9 cellular contexts compared by ENCODE assay signal in genomic region chr17:66494023-66494803, GRCh38.
A peak's percentile ranks its signal among the peaks of the same experiment; 100 is the strongest.
DNase-seq lines count a peak whose midpoint lies in the region; ATAC-seq, FAIRE-seq and TF ChIP-seq lines count a peak whose summit lies in the region.
"Had no signal": no experiment of that assay in that cellular context is flagged by ENCODE, and none has a peak within 500 bp of the region (broad histone marks: within the 10 kb centered on the region; RNA-seq: fewer than 3 reads in every experiment).

No MANE protein-coding gene starts in this region.

- ATAC-seq in stimulated activated naive CD8-positive, alpha-beta T cell treated with anti-CD3 and anti-CD28 coated beads, Interleukin-15, amount 100 ng/mL, for 72 hours, result peak; percentile 86
- no peak for ATAC-seq in HG03025 (IDR thresholded peaks at IDR 0.05; ENCODE audit: low FRiP score, unreplicated experiment)
- ATAC-seq in sciatic nerve, result no peak
- no peak for ATAC-seq in left colon

- no peak overlapping the region for H3K4me3 Mint-ChIP-seq in activated naive CD4-positive, alpha-beta T cell treated with anti-CD3 and anti-CD28 coated beads, Interleukin-2, amount 10 ng/mL, durations not matched to agents 7 days and 5 days
- no peak overlapping the region for H3K4me3 Mint-ChIP-seq in endodermal cell
- H3K4me3 Mint-ChIP-seq in stimulated activated naive CD8-positive, alpha-beta T cell treated with anti-CD3 and anti-CD28 coated beads, Interleukin-15, amount 100 ng/mL, for 72 hours, result peak overlapping the region; percentile 6 to 36

- H3K9ac ChIP-seq in endodermal cell (ENCODE audit: extremely low read depth, low read length, poor library complexity, severe bottlenecking), result no peak overlapping the region

- no peaks in the 10 kb centered on the region for H3K9me3 ChIP-seq in endodermal cell (ENCODE audit: control insufficient read depth, low read length)

- H3K27me3 ChIP-seq in endodermal cell (ENCODE audit: control insufficient read depth, insufficient read depth, low read length, poor library complexity, severe bottlenecking), result no peaks in the 10 kb centered on the region
- H3K27me3 ChIP-seq: dorsolateral prefrontal cortex had no signal

- no peak overlapping the region for H3K4me3 ChIP-seq in endodermal cell (ENCODE audit: low read length)
- H3K4me3 ChIP-seq: dorsolateral prefrontal cortex had no signal

- intact Hi-C loops in sciatic nerve (cut with DNase I) (no loop called here), left colon (cut with DNase I, micrococcal nuclease) (no loop called here)

- no peak for TF ChIP-seq CTCF in endodermal cell (conservative IDR thresholded peaks at IDR 0.05)

- peaks cover 33% of the 10 kb centered on the region for H3K36me3 Mint-ChIP-seq in activated naive CD4-positive, alpha-beta T cell treated with anti-CD3 and anti-CD28 coated beads, Interleukin-2, amount 10 ng/mL, durations not matched to agents 7 days and 5 days
- no peaks in the 10 kb centered on the region for H3K36me3 Mint-ChIP-seq in endodermal cell (ENCODE audit: low read depth)

- no peak for DNase-seq in activated naive CD4-positive, alpha-beta T cell treated with anti-CD3 and anti-CD28 coated beads, Interleukin-2, amount 10 ng/mL, durations not matched to agents 7 days and 5 days
- no peak for DNase-seq in activated naive CD4-positive, alpha-beta T cell treated with anti-CD3 and anti-CD28 coated beads, Interleukin-2, amount 50 U/mL, for 16 hours
- DNase-seq in RCC 7860 (ENCODE audit: low spot score), result peak; percentile 84
- DNase-seq in endodermal cell, result peak; percentile 61
- no peak for DNase-seq in stimulated activated naive CD8-positive, alpha-beta T cell treated with anti-CD3 and anti-CD28 coated beads, Interleukin-15, amount 100 ng/mL, for 72 hours
- DNase-seq in sciatic nerve (ENCODE audit: low spot score), result no peak
- DNase-seq in left colon, result no peak
- DNase-seq: dorsolateral prefrontal cortex had no signal

- no peak overlapping the region for H3K27ac ChIP-seq in endodermal cell (ENCODE audit: low read depth, low read length)

- no peaks in the 10 kb centered on the region for H3K36me3 ChIP-seq in endodermal cell (ENCODE audit: control insufficient read depth, insufficient read depth, low read length)

- whole genome bisulfite sequencing in endodermal cell (ENCODE audit: insufficient coverage in 1 of 2, insufficient read length in 1 of 2), 2 experiments, result 81 to 86% methylated on average over 2 to 5 of the region's 5 CpGs

- peaks cover 6% of the 10 kb centered on the region for H3K4me1 ChIP-seq in endodermal cell (ENCODE audit: control insufficient read depth, insufficient read depth, low read length)

- peaks cover 35% of the 10 kb centered on the region for H3K4me1 Mint-ChIP-seq in activated naive CD4-positive, alpha-beta T cell treated with anti-CD3 and anti-CD28 coated beads, Interleukin-2, amount 10 ng/mL, durations not matched to agents 7 days and 5 days
- peaks cover 22% of the 10 kb centered on the region for H3K4me1 Mint-ChIP-seq in endodermal cell
- H3K4me1 Mint-ChIP-seq in stimulated activated naive CD8-positive, alpha-beta T cell treated with anti-CD3 and anti-CD28 coated beads, Interleukin-15, amount 100 ng/mL, for 72 hours, result peaks cover 66% of the 10 kb centered on the region

- H3K27ac Mint-ChIP-seq in activated naive CD4-positive, alpha-beta T cell treated with anti-CD3 and anti-CD28 coated beads, Interleukin-2, amount 10 ng/mL, durations not matched to agents 7 days and 5 days, result peak overlapping the region; percentile 43
- H3K27ac Mint-ChIP-seq in endodermal cell, result no peak overlapping the region
- peak overlapping the region in 1 of 2 donors; percentile 65 for H3K27ac Mint-ChIP-seq in stimulated activated naive CD8-positive, alpha-beta T cell treated with anti-CD3 and anti-CD28 coated beads, Interleukin-15, amount 100 ng/mL, for 72 hours

- H3K27me3 Mint-ChIP-seq in activated naive CD4-positive, alpha-beta T cell treated with anti-CD3 and anti-CD28 coated beads, Interleukin-2, amount 10 ng/mL, durations not matched to agents 7 days and 5 days, result no peaks in the 10 kb centered on the region
- no peaks in the 10 kb centered on the region for H3K27me3 Mint-ChIP-seq in endodermal cell (ENCODE audit: insufficient read depth)
- H3K27me3 Mint-ChIP-seq in stimulated activated naive CD8-positive, alpha-beta T cell treated with anti-CD3 and anti-CD28 coated beads, Interleukin-15, amount 100 ng/mL, for 72 hours, result no peaks in the 10 kb centered on the region

- peak; percentile 90 for FAIRE-seq in RCC 7860 (lab: Jason Lieb, UNC)

- no peaks in the 10 kb centered on the region for H3K9me3 Mint-ChIP-seq in activated naive CD4-positive, alpha-beta T cell treated with anti-CD3 and anti-CD28 coated beads, Interleukin-2, amount 10 ng/mL, durations not matched to agents 7 days and 5 days
- no peaks in the 10 kb centered on the region for H3K9me3 Mint-ChIP-seq in endodermal cell
- no peaks in the 10 kb centered on the region for H3K9me3 Mint-ChIP-seq in stimulated activated naive CD8-positive, alpha-beta T cell treated with anti-CD3 and anti-CD28 coated beads, Interleukin-15, amount 100 ng/mL, for 72 hours

- CTCF ChIA-PET in activated naive CD4-positive, alpha-beta T cell treated with anti-CD3 and anti-CD28 coated beads, Interleukin-2, amount 10 ng/mL, durations not matched to agents 7 days and 5 days (lab: Charles Lee), result no interaction called here

Comparison
In these comparisons a context has a peak if more than half of its experiments do, and no peak if none do; other contexts are left out.
1. DNase-seq: peak in RCC 7860 (single experiment) and endodermal cell (single experiment); none in activated naive CD4-positive, alpha-beta T cell treated with anti-CD3 and anti-CD28 coated beads, Interleukin-2, amount 10 ng/mL, durations not matched to agents 7 days and 5 days (single experiment), activated naive CD4-positive, alpha-beta T cell treated with anti-CD3 and anti-CD28 coated beads, Interleukin-2, amount 50 U/mL, for 16 hours (single experiment), stimulated activated naive CD8-positive, alpha-beta T cell treated with anti-CD3 and anti-CD28 coated beads, Interleukin-15, amount 100 ng/mL, for 72 hours (0 of 2), sciatic nerve (single experiment) and left colon (0 of 2).
2. H3K4me3 Mint-ChIP-seq: peak in stimulated activated naive CD8-positive, alpha-beta T cell treated with anti-CD3 and anti-CD28 coated beads, Interleukin-15, amount 100 ng/mL, for 72 hours (2 of 2); none in activated naive CD4-positive, alpha-beta T cell treated with anti-CD3 and anti-CD28 coated beads, Interleukin-2, amount 10 ng/mL, durations not matched to agents 7 days and 5 days (single experiment) and endodermal cell (single experiment).